In genomic region chr12:52699960-52700359, GRCh38 we compare ENCODE assay signal across 33 cellular contexts. TPM values are rescaled to one million over a fixed set of nuclear protein-coding genes. Genes with fewer than 3 reads are reported as not detected.
"Had no signal": no experiment of that assay in that cellular context is flagged by ENCODE, and none has a peak within 500 bp of the region (broad histone marks: within the 10 kb centered on the region; RNA-seq: fewer than 3 reads in every experiment).

No MANE protein-coding gene starts in this region.

- H3K4me1 Mint-ChIP-seq: activated B cell treated with CpG ODN at 0.5 μM for 24 hours; activated CD4-positive, alpha-beta T cell treated with anti-CD3 and anti-CD28 coated beads, Interleukin-2, amount 10 ng/mL, durations not matched to agents 24 days and 14 days; activated CD8-positive, alpha-beta memory T cell treated with anti-CD3 and anti-CD28 coated beads, Interleukin-2, amount 10 ng/mL, durations not matched to agents 7 days and 5 days; central memory CD8-positive, alpha-beta T cell had no signal

- H3K36me3 ChIP-seq: breast epithelium, MG63 had no signal

- H3K4me3 ChIP-seq: breast epithelium, MG63 had no signal

- H3K4me1 ChIP-seq: breast epithelium had no signal

- H3K9me3 ChIP-seq: breast epithelium, MG63 had no signal

- H3K36me3 Mint-ChIP-seq: activated CD8-positive, alpha-beta memory T cell treated with anti-CD3 and anti-CD28 coated beads, Interleukin-2, amount 10 ng/mL, durations not matched to agents 7 days and 5 days; activated naive CD4-positive, alpha-beta T cell treated with anti-CD3 and anti-CD28 coated beads, Interleukin-2, amount 50 U/mL, for 24 hours had no signal

- ATAC-seq: activated CD8-positive, alpha-beta memory T cell treated with anti-CD3 and anti-CD28 coated beads, Interleukin-2, amount 10 ng/mL, durations not matched to agents 7 days and 5 days; Panc1 had no signal

- H3K27ac Mint-ChIP-seq: activated B cell treated with CpG ODN at 0.5 μM for 24 hours; activated CD4-positive, alpha-beta T cell treated with anti-CD3 and anti-CD28 coated beads, Interleukin-2, amount 10 ng/mL, durations not matched to agents 24 days and 14 days; activated CD8-positive, alpha-beta memory T cell treated with anti-CD3 and anti-CD28 coated beads, Interleukin-2, amount 10 ng/mL, durations not matched to agents 7 days and 5 days; activated naive CD4-positive, alpha-beta T cell treated with anti-CD3 and anti-CD28 coated beads, Interleukin-2, amount 50 U/mL, for 24 hours; activated T-cell treated with anti-CD3 and anti-CD28 coated beads, Interleukin-2, amount 50 U/mL, for 24 hours; activated T-helper 1 cell treated with anti-CD3 and anti-CD28 coated beads, Interleukin-12 subunit alpha, Interleukin-12 subunit beta, Interleukin-2, Interleukin-4 antibody, amounts not matched to agents 30 ng/mL and 10 ng/mL and 1 ng/mL, durations not matched to agents 14 hours and 24 hours and 36 hours had no signal

- H3K27ac ChIP-seq: breast epithelium had no signal

- H3K27me3 Mint-ChIP-seq: activated naive CD4-positive, alpha-beta T cell treated with anti-CD3 and anti-CD28 coated beads, Interleukin-2, amount 50 U/mL, for 24 hours had no signal

- DNase-seq: activated B cell treated with CpG ODN at 0.5 μM for 24 hours; activated CD4-positive, alpha-beta T cell treated with anti-CD3 and anti-CD28 coated beads for 1 hour; activated CD4-positive, alpha-beta T cell treated with anti-CD3 and anti-CD28 coated beads, Interleukin-2, amount 10 ng/mL, durations not matched to agents 24 days and 14 days; activated CD4-positive, alpha-beta T cell treated with anti-CD3 and anti-CD28 coated beads, Interleukin-2, amount 50 U/mL, for 48 hours; activated CD8-positive, alpha-beta memory T cell treated with anti-CD3 and anti-CD28 coated beads, Interleukin-2, amount 10 ng/mL, durations not matched to agents 7 days and 5 days; activated effector memory CD4-positive, alpha-beta T cell treated with Interleukin-2 at 50 U/mL for 16 hours; activated naive CD4-positive, alpha-beta T cell; activated T-cell treated with anti-CD3 and anti-CD28 coated beads, Interleukin-2, amount 50 U/mL, for 24 hours; aorta; MG63; MV-4-11; NCI-H1092 treated with DMSO at 0.1 percent for 48 hours; NCI-H1417 treated with DMSO at 0.1 percent for 48 hours; NCI-H1694; NCI-H2029; NCI-H2107; NCI-H2171 treated with DMSO at 0.1 percent for 48 hours; NCI-H226; NCI-H526; NCI-H774; NK-92 treated with Interleukin-12 subunit alpha and Interleukin-12 subunit beta, amount 100 ng/mL, for 24 hours; OCI-M1; RPMI8226; SHP77; T-helper 2 cell; T1000 had no signal

- H3K4me3 Mint-ChIP-seq: activated B cell treated with CpG ODN at 0.5 μM for 24 hours; activated CD4-positive, alpha-beta T cell treated with anti-CD3 and anti-CD28 coated beads, Interleukin-2, amount 10 ng/mL, durations not matched to agents 24 days and 14 days; activated CD8-positive, alpha-beta memory T cell treated with anti-CD3 and anti-CD28 coated beads, Interleukin-2, amount 10 ng/mL, durations not matched to agents 7 days and 5 days; activated naive CD4-positive, alpha-beta T cell treated with anti-CD3 and anti-CD28 coated beads, Interleukin-2, amount 50 U/mL, for 24 hours; activated T-cell treated with anti-CD3 and anti-CD28 coated beads, Interleukin-2, amount 50 U/mL, for 24 hours; activated T-helper 1 cell treated with anti-CD3 and anti-CD28 coated beads, Interleukin-12 subunit alpha, Interleukin-12 subunit beta, Interleukin-2, Interleukin-4 antibody, amounts not matched to agents 30 ng/mL and 10 ng/mL and 1 ng/mL, durations not matched to agents 14 hours and 24 hours and 36 hours; central memory CD8-positive, alpha-beta T cell had no signal

- H3K9me3 Mint-ChIP-seq: activated B cell treated with CpG ODN at 0.5 μM for 24 hours; activated CD4-positive, alpha-beta T cell treated with anti-CD3 and anti-CD28 coated beads, Interleukin-2, amount 10 ng/mL, durations not matched to agents 24 days and 14 days; activated naive CD4-positive, alpha-beta T cell treated with anti-CD3 and anti-CD28 coated beads, Interleukin-2, amount 50 U/mL, for 24 hours; activated T-cell treated with anti-CD3 and anti-CD28 coated beads, Interleukin-2, amount 50 U/mL, for 24 hours; activated T-helper 1 cell treated with anti-CD3 and anti-CD28 coated beads, Interleukin-12 subunit alpha, Interleukin-12 subunit beta, Interleukin-2, Interleukin-4 antibody, amounts not matched to agents 30 ng/mL and 10 ng/mL and 1 ng/mL, durations not matched to agents 14 hours and 24 hours and 36 hours; central memory CD8-positive, alpha-beta T cell had no signal

RNA-seq across cellular contexts. Expression of gene KRT77, which starts 3.4 kb away (rescaled TPM):
- total RNA-seq: activated B cell treated with CpG ODN at 0.5 μM for 24 hours; activated CD4-positive, alpha-beta T cell treated with anti-CD3 and anti-CD28 coated beads, Interleukin-2, amount 10 ng/mL, durations not matched to agents 24 days and 14 days; activated CD8-positive, alpha-beta memory T cell treated with anti-CD3 and anti-CD28 coated beads, Interleukin-2, amount 10 ng/mL, durations not matched to agents 7 days and 5 days; activated T-helper 1 cell treated with anti-CD3 and anti-CD28 coated beads, Interleukin-12 subunit alpha, Interleukin-12 subunit beta, Interleukin-2, Interleukin-4 antibody, amounts not matched to agents 30 ng/mL and 10 ng/mL and 1 ng/mL, durations not matched to agents 14 hours and 24 hours and 36 hours; aorta; NCI-H460; SK-MEL-5 had no signal
- polyA plus RNA-seq: aorta had no signal

RNA-seq across cellular contexts. Expression of gene KRT1, which starts 19.8 kb away (rescaled TPM):
- total RNA-seq: activated B cell treated with CpG ODN at 0.5 μM for 24 hours; activated CD4-positive, alpha-beta T cell treated with anti-CD3 and anti-CD28 coated beads, Interleukin-2, amount 10 ng/mL, durations not matched to agents 24 days and 14 days; activated CD8-positive, alpha-beta memory T cell treated with anti-CD3 and anti-CD28 coated beads, Interleukin-2, amount 10 ng/mL, durations not matched to agents 7 days and 5 days; activated T-helper 1 cell treated with anti-CD3 and anti-CD28 coated beads, Interleukin-12 subunit alpha, Interleukin-12 subunit beta, Interleukin-2, Interleukin-4 antibody, amounts not matched to agents 30 ng/mL and 10 ng/mL and 1 ng/mL, durations not matched to agents 14 hours and 24 hours and 36 hours; breast epithelium; NCI-H460; SK-MEL-5 had no signal
- polyA plus RNA-seq: aorta had no signal

RNA-seq across cellular contexts. Expression of gene KRT2, which starts 47.9 kb away (rescaled TPM):
- total RNA-seq: activated B cell treated with CpG ODN at 0.5 μM for 24 hours; activated CD4-positive, alpha-beta T cell treated with anti-CD3 and anti-CD28 coated beads, Interleukin-2, amount 10 ng/mL, durations not matched to agents 24 days and 14 days; activated CD8-positive, alpha-beta memory T cell treated with anti-CD3 and anti-CD28 coated beads, Interleukin-2, amount 10 ng/mL, durations not matched to agents 7 days and 5 days; activated T-helper 1 cell treated with anti-CD3 and anti-CD28 coated beads, Interleukin-12 subunit alpha, Interleukin-12 subunit beta, Interleukin-2, Interleukin-4 antibody, amounts not matched to agents 30 ng/mL and 10 ng/mL and 1 ng/mL, durations not matched to agents 14 hours and 24 hours and 36 hours; aorta; breast epithelium; NCI-H460; SK-MEL-5 had no signal
